19 cellular contexts compared by ENCODE assay signal in the genomic region with DNA sequence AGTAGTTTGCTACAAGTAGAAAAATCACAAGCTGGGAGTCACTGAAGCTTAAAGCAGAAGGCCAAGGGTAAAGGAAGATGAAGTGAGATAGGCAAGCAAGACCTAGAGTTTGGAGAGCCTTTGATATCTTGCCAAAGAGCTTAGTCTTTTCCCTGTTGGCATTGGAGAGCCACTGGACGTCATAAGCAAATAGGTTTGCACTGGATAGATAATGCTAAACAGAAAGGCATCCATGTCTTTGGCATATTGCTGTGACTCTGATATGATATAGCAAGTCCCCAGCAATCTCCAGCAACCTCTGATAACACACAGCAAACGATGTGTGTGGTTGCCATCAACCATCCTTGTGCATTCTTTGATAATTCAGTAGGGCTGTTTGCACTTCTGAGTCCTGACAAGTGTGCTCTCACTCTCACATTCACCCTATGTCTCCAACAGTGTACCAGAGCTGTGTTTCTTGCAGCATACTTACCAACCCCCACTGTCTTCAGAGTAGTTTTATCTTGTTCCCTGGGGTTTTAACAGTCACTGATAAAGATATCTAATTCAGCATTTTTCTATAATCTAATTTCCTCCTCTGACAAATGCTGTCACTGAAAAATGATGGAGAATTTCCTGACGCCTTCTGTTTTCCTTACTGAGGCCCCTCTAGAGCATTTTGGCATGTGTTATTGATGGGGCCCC. TPM values are rescaled to one million over a fixed set of nuclear protein-coding genes. Genes with fewer than 3 reads are reported as not detected.
A peak's percentile ranks its signal among the peaks of the same experiment; 100 is the strongest.
DNase-seq lines count a peak whose midpoint lies in the region; ATAC-seq, FAIRE-seq and TF ChIP-seq lines count a peak whose summit lies in the region.
"Had no signal": no experiment of that assay in that cellular context is flagged by ENCODE, and none has a peak within 500 bp of the region (broad histone marks: within the 10 kb centered on the region; RNA-seq: fewer than 3 reads in every experiment).

No MANE protein-coding gene starts in this region.

- no TSS peak for BruUV-seq in K562 (replicated peaks; lab: Mats Ljungman, UMichigan)

- ATAC-seq in K562 (no peak; the same call in 2 of the 3 replicates), GM21529 (IDR thresholded peaks at IDR 0.05; ENCODE audit: unreplicated experiment) (no peak)
- ATAC-seq: PC-3 had no signal

- intact Hi-C loops in K562 (cut with micrococcal nuclease), result no loop called here

- H3K36me3 ChIP-seq in SK-N-MC (ENCODE audit: insufficient read depth, low read length) (peaks cover 22% of the 10 kb centered on the region), K562 (ENCODE audit: control insufficient read depth, insufficient read depth, low read length) (no peaks in the 10 kb centered on the region), neural cell (ENCODE audit: insufficient read depth, low read length) (no peaks in the 10 kb centered on the region)
- H3K36me3 ChIP-seq in effector memory CD4-positive, alpha-beta T cell (ENCODE audit: control insufficient read depth, insufficient read depth, low read length), result no peaks in the 10 kb centered on the region
- H3K36me3 ChIP-seq: MG63 had no signal

- H3F3A ChIP-seq in neural cell (ENCODE audit: insufficient read depth, low read length, poor library complexity, severe bottlenecking), result no peaks in the 10 kb centered on the region

- H3K9me3 ChIP-seq in SK-N-MC (ENCODE audit: low read depth, low read length) (no peaks in the 10 kb centered on the region), K562 (replicated peaks; ENCODE audit: control insufficient read depth, insufficient read depth, low read depth, low read length) (no peaks in the 10 kb centered on the region), neural cell (ENCODE audit: low read length) (no peaks in the 10 kb centered on the region)
- H3K9me3 ChIP-seq in effector memory CD4-positive, alpha-beta T cell (ENCODE audit: control insufficient read depth, low read length), result no peaks in the 10 kb centered on the region
- H3K9me3 ChIP-seq: MG63 had no signal

- peak overlapping the region; percentile 43 for H3K4me3 ChIP-seq in SK-N-MC
- H3K4me3 ChIP-seq in K562, result no peak overlapping the region
- no peak overlapping the region for H3K4me3 ChIP-seq in neural cell (ENCODE audit: low read length)
- no peak overlapping the region for H3K4me3 ChIP-seq in effector memory CD4-positive, alpha-beta T cell (ENCODE audit: insufficient read depth, low read depth, low read length, poor library complexity, severe bottlenecking)
- H3K4me3 ChIP-seq: MG63 had no signal

- H3K4me2 ChIP-seq in K562 (ENCODE audit: insufficient read depth, low read length), result no peak overlapping the region
- no peak overlapping the region for H3K4me2 ChIP-seq in neural cell (ENCODE audit: low read length)
- H3K4me2 ChIP-seq: KMS-11 had no signal

- no peak for FAIRE-seq in K562 (lab: Jason Lieb, UNC)
- FAIRE-seq: D721Med had no signal

- DNase-seq in HUDEP-2 (lab: John Stamatoyannopoulos, UW; ENCODE audit: unreplicated experiment in 76 of 76) (peak in 61 of 76 experiments; percentile 3 to 92 (median 57)), SK-N-MC (ENCODE audit: low read depth, low spot score) (peak; percentile 98), K562 (ENCODE audit: extremely low read depth in 1 of 4, low spot score in 3 of 4) (peak in 2 of 4 experiments; percentile 7 to 50), kidney tubule cell (ENCODE audit: low spot score) (no peak)
- no peak for DNase-seq in effector memory CD4-positive, alpha-beta T cell
- DNase-seq: CD4-positive, alpha-beta memory T cell; DMS79; GOT3; MG63; NCI-H1105; NCI-H1694; NCI-H446; NCI-H69; PC-3 had no signal

- no peaks in the 10 kb centered on the region for H4K20me1 ChIP-seq in K562 (replicated peaks; ENCODE audit: control insufficient read depth, insufficient read depth, low read length)
- no peaks in the 10 kb centered on the region for H4K20me1 ChIP-seq in neural cell (ENCODE audit: insufficient read depth)

- no peaks in the 10 kb centered on the region for H3K79me2 ChIP-seq in K562 (ENCODE audit: control insufficient read depth, insufficient read depth, low read length)
- H3K79me2 ChIP-seq in neural cell (replicated peaks; ENCODE audit: insufficient read depth, low read length), result no peaks in the 10 kb centered on the region

- TF ChIP-seq EP300 in K562 (IDR thresholded peaks at IDR 0.05; ENCODE audit: low read length) (no peak; the same call in 1 of the 2 replicates), neural cell (conservative IDR thresholded peaks at IDR 0.05; ENCODE audit: poor library complexity, severe bottlenecking) (no peak)

- no peak for TF ChIP-seq CTCF in K562 (IDR thresholded peaks at IDR 0.05 in 2 of 3, conservative IDR thresholded peaks at IDR 0.05 in 1 of 3; ENCODE audit: insufficient read depth in 2 of 3, low read depth in 1 of 3, low read length in 3 of 3)
- no peak for TF ChIP-seq CTCF in neural cell (IDR thresholded peaks at IDR 0.05; ENCODE audit: poor library complexity, severe bottlenecking)

- H3K4me1 ChIP-seq in K562 (replicated peaks in 1 of 2; ENCODE audit: control insufficient read depth in 2 of 2, insufficient read depth in 2 of 2, low read length in 2 of 2), result peaks cover 0 to 6% of the 10 kb centered on the region in 2 experiments; a peak in 2 of 5 replicates
- no peaks in the 10 kb centered on the region for H3K4me1 ChIP-seq in effector memory CD4-positive, alpha-beta T cell (ENCODE audit: control insufficient read depth, insufficient read depth, low read length, poor library complexity, severe bottlenecking)

- H3K9ac ChIP-seq in SK-N-MC (ENCODE audit: insufficient read length) (no peak overlapping the region), K562 (ENCODE audit: insufficient read depth in 1 of 2, low read depth in 2 of 2, low read length in 2 of 2) (no peak overlapping the region), neural cell (ENCODE audit: low read length) (no peak overlapping the region)
- H3K9ac ChIP-seq: KMS-11 had no signal

- CTCF ChIA-PET in K562 (lab: Yijun Ruan, JAX; ENCODE audit: low intra/inter-chr PET ratio), result no interaction called here

- WGBS in K562 (ENCODE audit: insufficient coverage, low coverage, missing lambda C conversion rate), result 0% methylated on average over 3 of the region's 3 CpGs

- POLR2A ChIA-PET in K562 (lab: Yijun Ruan, JAX), result interaction anchor here (0.7 kb wide), 1 partner anchor 19 kb away, joined by 3 read pairs; no protein-coding TSS in a partner anchor

- H3K9me1 ChIP-seq in K562 (ENCODE audit: control insufficient read depth, insufficient read depth, low read length), result no peaks in the 10 kb centered on the region

- H3K27me3 ChIP-seq in K562 (ENCODE audit: control insufficient read depth in 2 of 2, insufficient read depth in 2 of 2, low read length in 2 of 2), result no peaks in the 10 kb centered on the region
- H3K27me3 ChIP-seq in neural cell (ENCODE audit: insufficient read depth, low read depth, low read length), result no peaks in the 10 kb centered on the region
- H3K27me3 ChIP-seq in effector memory CD4-positive, alpha-beta T cell (replicated peaks; ENCODE audit: control insufficient read depth, insufficient read depth, low read length, poor library complexity, severe bottlenecking), result no peaks in the 10 kb centered on the region
- H3K27me3 ChIP-seq: MG63 had no signal

- H3K9me2 ChIP-seq in neural cell (ENCODE audit: insufficient read depth, low read length), result no peaks in the 10 kb centered on the region

- H2AFZ ChIP-seq in K562 (ENCODE audit: low read depth, low read length) (no peak overlapping the region), neural cell (ENCODE audit: low read depth, low read length) (no peak overlapping the region)

- TF ChIP-seq RAD21 in K562 (CRISPR knock-in tag; conservative IDR thresholded peaks at IDR 0.05 in 1 of 2, IDR thresholded peaks at IDR 0.05 in 1 of 2), result no peak
- no peak for TF ChIP-seq RAD21 in neural cell (conservative IDR thresholded peaks at IDR 0.05)

- peak overlapping the region; percentile 97 for H3K27ac ChIP-seq in SK-N-MC
- no peak overlapping the region for H3K27ac ChIP-seq in K562 (ENCODE audit: extremely low read depth, low read depth, low read length)
- no peak overlapping the region for H3K27ac ChIP-seq in neural cell (ENCODE audit: low read length)
- no peak overlapping the region for H3K27ac ChIP-seq in effector memory CD4-positive, alpha-beta T cell (ENCODE audit: insufficient read depth, low read length, poor library complexity, severe bottlenecking)
- H3K27ac ChIP-seq: KMS-11, RWPE1 had no signal

- in situ Hi-C loops in K562 (cut with MboI), result no loop called here

- TF ChIP-seq POLR2A in K562 (conservative IDR thresholded peaks at IDR 0.05), result no peak

TF ChIP-seq in K562, 482 proteins besides CTCF, POLR2A, EP300 and RAD21 (continues in another document):
- peak; percentile 46 for TF ChIP-seq CCNT2 (IDR thresholded peaks at IDR 0.05; ENCODE audit: borderline replicate concordance, extremely low read depth, insufficient read length, low read depth, low read length)

TF ChIP-seq in neural cell, 6 proteins besides CTCF, POLR2A, EP300 and RAD21:
- TF ChIP-seq POLR2AphosphoS5 (IDR thresholded peaks at IDR 0.05), result peak; percentile 71
- no peak for TF ChIP-seq TAF1 (IDR thresholded peaks at IDR 0.05; ENCODE audit: low read depth)

RNA-seq across cellular contexts. Expression of a gene that starts 16.9 kb away (rescaled TPM):
- 0.11 and 0.25 TPM in 2 replicates for total RNA-seq in K562 (2011; cell fraction: chromatin; rRNA removed; ENCODE audit: low replicate concordance)
- total RNA-seq in K562 (2011; cell fraction: nucleolus; rRNA removed), result 0.13 TPM in 1 of 2 replicates, not detected in the other
- 0.15 and 0.29 TPM in 2 replicates for total RNA-seq in K562 (2011; cell fraction: nucleoplasm; rRNA removed)
- 0.04 TPM in 1 of 2 replicates, not detected in the other for total RNA-seq in K562 (2014; rRNA removed)
- total RNA-seq in K562 (2014; rRNA removed; fragmentation: Illumina TruSeq; extraction: Trizol), result 0.15 and 0.22 TPM in 2 replicates
- 0.18 and 0.23 TPM in 2 replicates for total RNA-seq in K562 (2015; rRNA removed; fragmentation: Illumina TruSeq; extraction: Trizol)
- total RNA-seq in K562 (2021), result 0.11 and 0.13 TPM in 2 replicates
- polyA plus RNA-seq in K562 (2011; rRNA removed), result 0.03 and 0.04 TPM in 2 replicates
- polyA plus RNA-seq in K562 (2011; cell fraction: cytosol; rRNA removed), result 0.03 TPM in 1 of 2 replicates, not detected in the other
- polyA plus RNA-seq in K562 (2011; cell fraction: nucleus; rRNA removed), result 0.13 TPM in 1 of 2 replicates, not detected in the other
- 0.08 and 0.12 TPM in 2 replicates for polyA plus RNA-seq in K562 (2012)
- polyA plus RNA-seq in K562 (2014; fragmentation: Illumina TruSeq; extraction: Trizol), result 0.24 and 0.25 TPM in 2 replicates
- under 1 TPM in 1 of 2 experiments, not detected in 1; 0.07 TPM for polyA plus RNA-seq in K562 (2014; fragmentation: Nextera tagmentation; extraction: Ambion mirVana)
- polyA plus RNA-seq in K562 (2014; rRNA removed), result 0.05 TPM in 1 of 2 replicates, not detected in the other
- polyA minus RNA-seq in K562 (2011; rRNA and poly(A)+ RNA removed), result 0.07 TPM in 1 of 2 replicates, not detected in the other
- polyA minus RNA-seq in K562 (2011; cell fraction: cytosol; rRNA and poly(A)+ RNA removed), result 2.4 TPM in 1 of 2 replicates, not detected in the other
- not detected in 2 replicates for polyA minus RNA-seq in K562 (2011; cell fraction: nucleus; rRNA and poly(A)+ RNA removed)
- polyA plus RNA-seq in neural cell, result 2.3 and 2.6 TPM in 2 replicates
- polyA minus RNA-seq in neural cell, result 1.5 and 3.1 TPM in 2 replicates
- polyA plus RNA-seq: CD4-positive, alpha-beta memory T cell had no signal

Comparison
In these comparisons a context has a peak if more than half of its experiments do, and no peak if none do; other contexts are left out.
1. DNase-seq: peak in HUDEP-2 (61 of 76) and SK-N-MC (single experiment); none in kidney tubule cell (single experiment) and effector memory CD4-positive, alpha-beta T cell (0 of 3).